ENCODE assay signal across 17 cellular contexts in genomic region chr16:57889522-57889921, GRCh38.
"Had no signal": no experiment of that assay in that cellular context is flagged by ENCODE, and none has a peak within 500 bp of the region (broad histone marks: within the 10 kb centered on the region; RNA-seq: fewer than 3 reads in every experiment).

No MANE protein-coding gene starts in this region.

- H3K9me3 Mint-ChIP-seq: naive thymus-derived CD8-positive, alpha-beta T cell had no signal

- H3K4me3 ChIP-seq: ascending aorta, mucosa of descending colon, SJCRH30, thyroid gland had no signal

- H3K4me1 ChIP-seq: ascending aorta, SJCRH30 had no signal

- H3K4me3 Mint-ChIP-seq: activated CD8-positive, alpha-beta memory T cell treated with anti-CD3 and anti-CD28 coated beads, Interleukin-2, amount 10 ng/mL, durations not matched to agents 7 days and 5 days; activated naive CD8-positive, alpha-beta T cell; naive thymus-derived CD8-positive, alpha-beta T cell had no signal

- H3K9me3 ChIP-seq: ascending aorta, mucosa of descending colon, SJCRH30, thyroid gland had no signal

- H3K27ac ChIP-seq: ascending aorta, SJCRH30 had no signal

- H3K27ac Mint-ChIP-seq: activated CD8-positive, alpha-beta memory T cell treated with anti-CD3 and anti-CD28 coated beads, Interleukin-2, amount 10 ng/mL, durations not matched to agents 7 days and 5 days; activated naive CD8-positive, alpha-beta T cell; naive thymus-derived CD8-positive, alpha-beta T cell had no signal

- ATAC-seq: activated CD8-positive, alpha-beta memory T cell treated with anti-CD3 and anti-CD28 coated beads, Interleukin-2, amount 10 ng/mL, durations not matched to agents 7 days and 5 days; mucosa of descending colon; naive thymus-derived CD8-positive, alpha-beta T cell had no signal

- DNase-seq: activated CD4-positive, alpha-beta T cell treated with anti-CD3 and anti-CD28 coated beads for 1 hour; activated CD4-positive, alpha-beta T cell treated with anti-CD3 and anti-CD28 coated beads, Interleukin-2, amount 50 U/mL, for 48 hours; activated CD8-positive, alpha-beta memory T cell treated with anti-CD3 and anti-CD28 coated beads, Interleukin-2, amount 10 ng/mL, durations not matched to agents 7 days and 5 days; activated gamma-delta T cell; activated T-cell treated with anti-CD3 and anti-CD28 coated beads, Interleukin-2, amount 50 U/mL, for 48 hours; effector CD4-positive, alpha-beta T cell; foreskin melanocyte; head of caudate nucleus; mucosa of descending colon; nucleus accumbens; SJCRH30; stimulated activated CD4-positive, alpha-beta T cell treated with anti-CD3 and anti-CD28 coated beads, Interleukin-4, amount 100 ng/mL, for 24 hours; SW 1271; thyroid gland had no signal

- H3K27me3 ChIP-seq: thyroid gland had no signal

- H3K36me3 ChIP-seq: ascending aorta, SJCRH30, thyroid gland had no signal

- H3K36me3 Mint-ChIP-seq: activated CD8-positive, alpha-beta memory T cell treated with anti-CD3 and anti-CD28 coated beads, Interleukin-2, amount 10 ng/mL, durations not matched to agents 7 days and 5 days; activated naive CD8-positive, alpha-beta T cell had no signal
